ENCODE assay signal across 23 cellular contexts in genomic region chr6:147267658-147268057, GRCh38.
DNase-seq lines count a peak whose midpoint lies in the region; ATAC-seq and TF ChIP-seq lines count a peak whose summit lies in the region.
"Had no signal": no experiment of that assay in that cellular context is flagged by ENCODE, and none has a peak within 500 bp of the region (broad histone marks: within the 10 kb centered on the region; RNA-seq: fewer than 3 reads in every experiment).

No MANE protein-coding gene starts in this region.

- no peaks in the 10 kb centered on the region for H3K27me3 ChIP-seq in mammary epithelial cell (ENCODE audit: insufficient read depth, low read length)
- H3K27me3 ChIP-seq in gastrocnemius medialis: no peaks in the 10 kb centered on the region

- H3K27ac Mint-ChIP-seq in activated CD4-positive, alpha-beta memory T cell treated with anti-CD3 and anti-CD28 coated beads for 36 hours: peak overlapping the region; percentile 70
- H3K27ac Mint-ChIP-seq in activated CD4-positive, alpha-beta memory T cell treated with anti-CD3 and anti-CD28 coated beads, Interleukin-2, amount 10 ng/mL, durations not matched to agents 7 days and 5 days: no peak overlapping the region
- H3K27ac Mint-ChIP-seq in MCF 10A (ENCODE audit: low read depth, unreplicated experiment): peak overlapping the region; percentile 6
- H3K27ac Mint-ChIP-seq in activated naive CD8-positive, alpha-beta T cell treated with anti-CD3 and anti-CD28 coated beads, Interleukin-2, amount 50 U/mL, for 24 hours: peak overlapping the region; percentile 74
- H3K27ac Mint-ChIP-seq: H9 had no signal

- H3K4me2 ChIP-seq in mammary epithelial cell (ENCODE audit: insufficient read depth, low read depth, low read length): no peak overlapping the region
- H3K4me2 ChIP-seq: PC-9 had no signal

- ATAC-seq in activated naive CD8-positive, alpha-beta T cell treated with anti-CD3 and anti-CD28 coated beads, Interleukin-2, amount 50 U/mL, for 24 hours: no peak
- ATAC-seq in gastrocnemius medialis: peak; percentile 94 to 95
- ATAC-seq: HepG2 had no signal

- H3K4me3 ChIP-seq in mammary epithelial cell (replicated peaks in 1 of 3; ENCODE audit: insufficient read depth in 1 of 3, low read depth in 2 of 3, low read length in 3 of 3) (no peak overlapping the region), gastrocnemius medialis (no peak overlapping the region)
- H3K4me3 ChIP-seq: PC-9 had no signal

- CTCF ChIA-PET in activated CD4-positive, alpha-beta memory T cell treated with anti-CD3 and anti-CD28 coated beads for 36 hours (lab: Charles Lee): interaction anchor here (1.1 kb wide), 1 partner anchor 64 kb away, joined by 5 read pairs; the partner anchor contains the start of gene STXBP5
- CTCF ChIA-PET in activated CD4-positive, alpha-beta memory T cell treated with anti-CD3 and anti-CD28 coated beads, Interleukin-2, amount 10 ng/mL, durations not matched to agents 7 days and 5 days (lab: Charles Lee): no interaction called here
- CTCF ChIA-PET in MCF 10A (lab: Yijun Ruan, JAX) (interaction anchor here (1.0 kb wide), 1 partner anchor 16 kb away, joined by 5 read pairs; no protein-coding TSS in a partner anchor), mammary epithelial cell (lab: Charles Lee; ENCODE audit: low non-redundant PET) (no interaction called here)

- H3K79me2 ChIP-seq in mammary epithelial cell (ENCODE audit: insufficient read depth, low read length): no peaks in the 10 kb centered on the region

- H2AFZ ChIP-seq in mammary epithelial cell (ENCODE audit: low read depth, low read length): no peak overlapping the region
- H2AFZ ChIP-seq: PC-9 had no signal

- no TSS peak for BruUV-seq in MCF 10A (replicated peaks; lab: Mats Ljungman, UMichigan)
- no TSS peak for BruUV-seq in mammary epithelial cell (replicated peaks; lab: Mats Ljungman, UMichigan)

- 100% methylated on average over 2 of the region's 2 CpGs for WGBS in mammary epithelial cell (ENCODE audit: low coverage, missing lambda C conversion rate)

- no peak overlapping the region for H3K4me3 Mint-ChIP-seq in activated CD4-positive, alpha-beta memory T cell treated with anti-CD3 and anti-CD28 coated beads for 36 hours
- no peak overlapping the region for H3K4me3 Mint-ChIP-seq in activated CD4-positive, alpha-beta memory T cell treated with anti-CD3 and anti-CD28 coated beads, Interleukin-2, amount 10 ng/mL, durations not matched to agents 7 days and 5 days
- H3K4me3 Mint-ChIP-seq in MCF 10A (ENCODE audit: unreplicated experiment): no peak overlapping the region
- no peak overlapping the region for H3K4me3 Mint-ChIP-seq in activated naive CD8-positive, alpha-beta T cell treated with anti-CD3 and anti-CD28 coated beads, Interleukin-2, amount 50 U/mL, for 24 hours
- H3K4me3 Mint-ChIP-seq: CD8-positive, alpha-beta memory T cell; H9 had no signal

- TF ChIP-seq CTCF in MCF 10A (IDR thresholded peaks at IDR 0.05; ENCODE audit: unreplicated experiment) (no peak), mammary epithelial cell (conservative IDR thresholded peaks at IDR 0.05 in 1 of 2, IDR thresholded peaks at IDR 0.05 in 1 of 2; ENCODE audit: extremely low read depth in 1 of 2, insufficient read depth in 1 of 2, low read depth in 1 of 2, low read length in 2 of 2) (no peak), gastrocnemius medialis (IDR thresholded peaks at IDR 0.05 in 4 of 5, conservative IDR thresholded peaks at IDR 0.05 in 1 of 5) (no peak)

- no peak for DNase-seq in activated CD4-positive, alpha-beta memory T cell treated with anti-CD3 and anti-CD28 coated beads for 36 hours
- DNase-seq in activated CD4-positive, alpha-beta memory T cell treated with anti-CD3 and anti-CD28 coated beads, Interleukin-2, amount 10 ng/mL, durations not matched to agents 7 days and 5 days: no peak
- DNase-seq in MCF 10A (ENCODE audit: unreplicated experiment) (no peak), mammary epithelial cell (no peak), gastrocnemius medialis (peak; percentile 17 to 21), NCI-H128 (lab: John Stamatoyannopoulos, UW; ENCODE audit: unreplicated experiment) (no peak), NCI-H146 (lab: John Stamatoyannopoulos, UW) (no peak)
- no peak for DNase-seq in activated naive CD8-positive, alpha-beta T cell treated with anti-CD3 and anti-CD28 coated beads, Interleukin-2, amount 50 U/mL, for 24 hours
- DNase-seq: Calu3; CD8-positive, alpha-beta memory T cell; DMS153; H9; KBM-7; NCI-H1092 treated with DMSO at 0.1 percent for 48 hours; NCI-H2029 treated with DMSO at 0.1 percent for 48 hours; NCI-H226; NCI-H510A treated with DMSO at 0.1 percent for 48 hours; NCI-H748 treated with DMSO at 0.1 percent for 48 hours; PC-9; RPMI8226 had no signal

- H3K4me1 Mint-ChIP-seq in activated CD4-positive, alpha-beta memory T cell treated with anti-CD3 and anti-CD28 coated beads for 36 hours (ENCODE audit: low read depth): peaks cover 18% of the 10 kb centered on the region
- peaks cover 2% of the 10 kb centered on the region for H3K4me1 Mint-ChIP-seq in activated CD4-positive, alpha-beta memory T cell treated with anti-CD3 and anti-CD28 coated beads, Interleukin-2, amount 10 ng/mL, durations not matched to agents 7 days and 5 days
- no peaks in the 10 kb centered on the region for H3K4me1 Mint-ChIP-seq in MCF 10A (ENCODE audit: insufficient read depth, unreplicated experiment)
- peaks cover 11% of the 10 kb centered on the region for H3K4me1 Mint-ChIP-seq in activated naive CD8-positive, alpha-beta T cell treated with anti-CD3 and anti-CD28 coated beads, Interleukin-2, amount 50 U/mL, for 24 hours
- H3K4me1 Mint-ChIP-seq: H9 had no signal

- H3K9me3 Mint-ChIP-seq in activated CD4-positive, alpha-beta memory T cell treated with anti-CD3 and anti-CD28 coated beads for 36 hours: no peaks in the 10 kb centered on the region
- H3K9me3 Mint-ChIP-seq in activated CD4-positive, alpha-beta memory T cell treated with anti-CD3 and anti-CD28 coated beads, Interleukin-2, amount 10 ng/mL, durations not matched to agents 7 days and 5 days: no peaks in the 10 kb centered on the region
- H3K9me3 Mint-ChIP-seq in MCF 10A (ENCODE audit: unreplicated experiment): no peaks in the 10 kb centered on the region
- H3K9me3 Mint-ChIP-seq in activated naive CD8-positive, alpha-beta T cell treated with anti-CD3 and anti-CD28 coated beads, Interleukin-2, amount 50 U/mL, for 24 hours: no peaks in the 10 kb centered on the region
- H3K9me3 Mint-ChIP-seq: CD8-positive, alpha-beta memory T cell; H9 had no signal

- H3K4me1 ChIP-seq in mammary epithelial cell (ENCODE audit: insufficient read depth, low read length) (no peaks in the 10 kb centered on the region), gastrocnemius medialis (peaks cover 20 to 44% of the 10 kb centered on the region in 2 donors)

- intact Hi-C loops in activated CD4-positive, alpha-beta memory T cell treated with anti-CD3 and anti-CD28 coated beads for 36 hours (cut with micrococcal nuclease): loop anchor here (1.0 kb wide), 7 partner anchors 12 to 417 kb away; no protein-coding TSS in a partner anchor
- intact Hi-C loops in MCF 10A (cut with micrococcal nuclease): no loop called here
- intact Hi-C loops in mammary epithelial cell (cut with micrococcal nuclease): no loop called here
- intact Hi-C loops in gastrocnemius medialis (cut with DNase I; ENCODE audit: low total_unique reads): no loop called here

- in situ Hi-C loops in mammary epithelial cell (cut with MboI; ENCODE audit: low sequenced_read_pairs in 2 of 2) (no loop called here), gastrocnemius medialis (cut with MboI; ENCODE audit: low sequenced_read_pairs in 4 of 4) (no loop called here)

- dilution Hi-C loops in mammary epithelial cell (cut with HindIII; ENCODE audit: low sequenced_read_pairs): no loop called here

- H3K9me3 ChIP-seq in mammary epithelial cell (replicated peaks; ENCODE audit: insufficient read depth, low read length): no peaks in the 10 kb centered on the region
- no peaks in the 10 kb centered on the region for H3K9me3 ChIP-seq in gastrocnemius medialis

- POLR2A ChIA-PET in activated CD4-positive, alpha-beta memory T cell treated with anti-CD3 and anti-CD28 coated beads for 36 hours (lab: Charles Lee): interaction anchor here (0.8 to 2.1 kb wide), 3 partner anchors 11 to 56 kb away, joined by 3 to 6 read pairs (median 5); no protein-coding TSS in a partner anchor
- POLR2A ChIA-PET in activated CD4-positive, alpha-beta memory T cell treated with anti-CD3 and anti-CD28 coated beads, Interleukin-2, amount 10 ng/mL, durations not matched to agents 7 days and 5 days (lab: Charles Lee): no interaction called here
- POLR2A ChIA-PET in MCF 10A (lab: Yijun Ruan, JAX): interaction anchor here (2.0 kb wide), 1 partner anchor 10 kb away, joined by 5 read pairs; no protein-coding TSS in a partner anchor

- H3K36me3 ChIP-seq in mammary epithelial cell (ENCODE audit: insufficient read depth, low read length): peaks cover 20% of the 10 kb centered on the region
- peaks cover 0 to 3% of the 10 kb centered on the region in 2 donors for H3K36me3 ChIP-seq in gastrocnemius medialis

- no peaks in the 10 kb centered on the region for H3K27me3 Mint-ChIP-seq in activated CD4-positive, alpha-beta memory T cell treated with anti-CD3 and anti-CD28 coated beads for 36 hours
- H3K27me3 Mint-ChIP-seq in activated CD4-positive, alpha-beta memory T cell treated with anti-CD3 and anti-CD28 coated beads, Interleukin-2, amount 10 ng/mL, durations not matched to agents 7 days and 5 days: no peaks in the 10 kb centered on the region
- H3K27me3 Mint-ChIP-seq in MCF 10A (ENCODE audit: insufficient read depth, unreplicated experiment): no peaks in the 10 kb centered on the region
- no peaks in the 10 kb centered on the region for H3K27me3 Mint-ChIP-seq in activated naive CD8-positive, alpha-beta T cell treated with anti-CD3 and anti-CD28 coated beads, Interleukin-2, amount 50 U/mL, for 24 hours
- H3K27me3 Mint-ChIP-seq: CD8-positive, alpha-beta memory T cell had no signal

- H3K27ac ChIP-seq in mammary epithelial cell (ENCODE audit: insufficient read depth, low read depth, low read length) (no peak overlapping the region), gastrocnemius medialis (peak overlapping the region; percentile 33 to 69 (median 53))
- H3K27ac ChIP-seq: C4-2B, HL-60, PC-9 had no signal

- H3K9ac ChIP-seq in mammary epithelial cell (ENCODE audit: insufficient read depth, low read length): no peak overlapping the region

- no peak for TF ChIP-seq POLR2A in gastrocnemius medialis (IDR thresholded peaks at IDR 0.05)

- H3K36me3 Mint-ChIP-seq in activated CD4-positive, alpha-beta memory T cell treated with anti-CD3 and anti-CD28 coated beads for 36 hours: peaks cover 47% of the 10 kb centered on the region
- H3K36me3 Mint-ChIP-seq in activated CD4-positive, alpha-beta memory T cell treated with anti-CD3 and anti-CD28 coated beads, Interleukin-2, amount 10 ng/mL, durations not matched to agents 7 days and 5 days (ENCODE audit: low read depth): peaks cover 49% of the 10 kb centered on the region
- H3K36me3 Mint-ChIP-seq in MCF 10A (ENCODE audit: insufficient read depth, unreplicated experiment): peaks cover 72% of the 10 kb centered on the region
- peaks cover 40% of the 10 kb centered on the region for H3K36me3 Mint-ChIP-seq in activated naive CD8-positive, alpha-beta T cell treated with anti-CD3 and anti-CD28 coated beads, Interleukin-2, amount 50 U/mL, for 24 hours (ENCODE audit: low read depth)

- no peaks in the 10 kb centered on the region for H4K20me1 ChIP-seq in mammary epithelial cell (ENCODE audit: insufficient read depth, low read length)

Comparison
In these comparisons a context has a peak if more than half of its experiments do, and no peak if none do; other contexts are left out.
1. CTCF ChIA-PET loops: an anchor here in activated CD4-positive, alpha-beta memory T cell treated with anti-CD3 and anti-CD28 coated beads for 36 hours (1.1 kb wide) and MCF 10A (1.0 kb wide); none called in activated CD4-positive, alpha-beta memory T cell treated with anti-CD3 and anti-CD28 coated beads, Interleukin-2, amount 10 ng/mL, durations not matched to agents 7 days and 5 days and mammary epithelial cell.
2. DNase-seq: peak in gastrocnemius medialis (2 of 2); none in activated CD4-positive, alpha-beta memory T cell treated with anti-CD3 and anti-CD28 coated beads for 36 hours (single experiment), activated CD4-positive, alpha-beta memory T cell treated with anti-CD3 and anti-CD28 coated beads, Interleukin-2, amount 10 ng/mL, durations not matched to agents 7 days and 5 days (single experiment), MCF 10A (single experiment), mammary epithelial cell (single experiment), activated naive CD8-positive, alpha-beta T cell treated with anti-CD3 and anti-CD28 coated beads, Interleukin-2, amount 50 U/mL, for 24 hours (single experiment), NCI-H128 (single experiment) and NCI-H146 (single experiment).